ENCODE assay signal across 8 cellular contexts in the genomic region with DNA sequence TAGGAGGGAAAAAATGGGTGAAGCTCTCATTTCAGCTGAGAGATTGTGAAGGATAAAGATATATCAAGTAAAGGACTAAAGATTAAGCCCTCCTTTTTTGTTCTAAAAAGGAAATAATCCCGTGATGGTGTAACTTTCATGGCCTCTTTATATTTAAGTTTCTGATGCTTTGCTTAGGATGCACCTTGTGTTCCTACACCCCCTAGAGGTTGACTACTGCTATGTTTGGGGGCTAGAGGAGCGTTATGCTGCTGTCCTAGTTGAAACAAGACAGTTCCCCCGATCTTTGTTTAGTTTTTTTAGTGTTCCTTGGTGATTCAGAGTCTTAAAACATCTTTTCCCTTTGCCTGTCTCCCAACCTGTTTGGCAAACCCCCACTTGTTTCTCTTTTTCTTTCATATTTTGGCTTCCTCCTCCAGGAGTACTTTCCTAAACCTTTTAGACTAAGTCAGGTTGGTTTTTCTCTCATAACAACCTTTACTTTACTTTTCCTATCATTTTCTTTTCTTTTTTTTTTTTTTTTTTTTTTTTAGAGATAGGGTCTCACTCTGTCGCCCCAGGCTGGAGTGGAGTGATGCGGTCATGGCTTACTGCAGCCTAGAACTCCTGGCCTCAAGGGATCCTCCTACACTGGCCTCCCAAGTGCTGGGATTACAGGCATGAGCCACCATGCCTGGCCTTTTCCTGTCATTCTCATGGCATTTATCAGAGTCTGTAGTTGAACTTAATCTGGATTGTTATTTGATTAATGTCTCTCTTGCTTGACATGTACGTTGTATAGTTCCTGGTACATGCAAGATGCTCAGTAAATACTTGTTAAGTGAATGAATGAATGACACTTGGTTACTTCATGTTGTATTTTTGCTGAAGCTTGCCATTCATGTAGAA. TPM values are rescaled to one million over a fixed set of nuclear protein-coding genes. Genes with fewer than 3 reads are reported as not detected.
DNase-seq lines count a peak whose midpoint lies in the region; ATAC-seq and TF ChIP-seq lines count a peak whose summit lies in the region.

No MANE protein-coding gene starts in this region.

- H3K36me3 Mint-ChIP-seq in activated T-helper 1 cell treated with anti-CD3 and anti-CD28 coated beads, Interleukin-12 subunit alpha, Interleukin-12 subunit beta, Interleukin-2, Interleukin-4 antibody, amounts not matched to agents 30 ng/mL and 10 ng/mL and 1 ng/mL, durations not matched to agents 14 hours and 24 hours and 36 hours (ENCODE audit: low read depth) = peaks cover 28% of the 10 kb centered on the region
- no peaks in the 10 kb centered on the region for H3K36me3 Mint-ChIP-seq in glutamatergic neuron (ENCODE audit: unreplicated experiment)

- intact Hi-C loops in activated T-helper 1 cell treated with anti-CD3 and anti-CD28 coated beads, Interleukin-12 subunit alpha, Interleukin-12 subunit beta, Interleukin-2, Interleukin-4 antibody, amounts not matched to agents 30 ng/mL and 10 ng/mL and 1 ng/mL, durations not matched to agents 14 hours and 24 hours and 36 hours (cut with micrococcal nuclease) = loop anchor here (1.0 to 10.0 kb wide), 4 partner anchors 27 to 259 kb away; partner anchors contain the start of genes LSM14A and PDCD2L

- no peak for ATAC-seq in GM19463 (IDR thresholded peaks at IDR 0.05; ENCODE audit: unreplicated experiment)

- H3K4me1 Mint-ChIP-seq in activated T-helper 1 cell treated with anti-CD3 and anti-CD28 coated beads, Interleukin-12 subunit alpha, Interleukin-12 subunit beta, Interleukin-2, Interleukin-4 antibody, amounts not matched to agents 30 ng/mL and 10 ng/mL and 1 ng/mL, durations not matched to agents 14 hours and 24 hours and 36 hours (ENCODE audit: low read depth) = peaks cover 45% of the 10 kb centered on the region
- peaks cover 12% of the 10 kb centered on the region for H3K4me1 Mint-ChIP-seq in glutamatergic neuron (ENCODE audit: low read depth, unreplicated experiment)

- peak overlapping the region; percentile 74 for H3K27ac Mint-ChIP-seq in activated T-helper 1 cell treated with anti-CD3 and anti-CD28 coated beads, Interleukin-12 subunit alpha, Interleukin-12 subunit beta, Interleukin-2, Interleukin-4 antibody, amounts not matched to agents 30 ng/mL and 10 ng/mL and 1 ng/mL, durations not matched to agents 14 hours and 24 hours and 36 hours
- H3K27ac Mint-ChIP-seq in glutamatergic neuron (ENCODE audit: unreplicated experiment) = no peak overlapping the region

- peak; percentile 22 for DNase-seq in NCI-H2171 treated with DMSO at 0.1 percent for 48 hours (lab: John Stamatoyannopoulos, UW)
- no peak for DNase-seq in NCI-H2171 (lab: John Stamatoyannopoulos, UW)
- DNase-seq in HCEC 1CT = peak; percentile 63
- peak; percentile 50 for DNase-seq in NCI-H69 (lab: John Stamatoyannopoulos, UW)
- DNase-seq in activated T-helper 1 cell treated with anti-CD3 and anti-CD28 coated beads, Interleukin-12 subunit alpha, Interleukin-12 subunit beta, Interleukin-2, Interleukin-4 antibody, amounts not matched to agents 30 ng/mL and 10 ng/mL and 1 ng/mL, durations not matched to agents 14 hours and 24 hours and 36 hours (ENCODE audit: low spot score) = peak; percentile 29
- DNase-seq in glutamatergic neuron = no peak
- DNase-seq in smooth muscle cell of the brain vasculature (ENCODE audit: low read depth, low spot score) = peak; percentile 9

- no peaks in the 10 kb centered on the region for H3K27me3 Mint-ChIP-seq in activated T-helper 1 cell treated with anti-CD3 and anti-CD28 coated beads, Interleukin-12 subunit alpha, Interleukin-12 subunit beta, Interleukin-2, Interleukin-4 antibody, amounts not matched to agents 30 ng/mL and 10 ng/mL and 1 ng/mL, durations not matched to agents 14 hours and 24 hours and 36 hours (ENCODE audit: insufficient read depth)
- H3K27me3 Mint-ChIP-seq in glutamatergic neuron (ENCODE audit: unreplicated experiment) = peaks cover 2% of the 10 kb centered on the region

- peak; percentile 59 for TF ChIP-seq CTCF in glutamatergic neuron (IDR thresholded peaks at IDR 0.05; ENCODE audit: partially characterized antibody, unreplicated experiment)

- H3K4me3 Mint-ChIP-seq in activated T-helper 1 cell treated with anti-CD3 and anti-CD28 coated beads, Interleukin-12 subunit alpha, Interleukin-12 subunit beta, Interleukin-2, Interleukin-4 antibody, amounts not matched to agents 30 ng/mL and 10 ng/mL and 1 ng/mL, durations not matched to agents 14 hours and 24 hours and 36 hours = peak overlapping the region; percentile 98
- peak overlapping the region; percentile 56 for H3K4me3 Mint-ChIP-seq in glutamatergic neuron (ENCODE audit: unreplicated experiment)

- no peaks in the 10 kb centered on the region for H3K9me3 Mint-ChIP-seq in activated T-helper 1 cell treated with anti-CD3 and anti-CD28 coated beads, Interleukin-12 subunit alpha, Interleukin-12 subunit beta, Interleukin-2, Interleukin-4 antibody, amounts not matched to agents 30 ng/mL and 10 ng/mL and 1 ng/mL, durations not matched to agents 14 hours and 24 hours and 36 hours
- H3K9me3 Mint-ChIP-seq in glutamatergic neuron (ENCODE audit: unreplicated experiment) = peaks cover 4% of the 10 kb centered on the region

RNA-seq across cellular contexts. Expression of gene UBA2, which starts 2.8 kb away (rescaled TPM):
- total RNA-seq in activated T-helper 1 cell treated with anti-CD3 and anti-CD28 coated beads, Interleukin-12 subunit alpha, Interleukin-12 subunit beta, Interleukin-2, Interleukin-4 antibody, amounts not matched to agents 30 ng/mL and 10 ng/mL and 1 ng/mL, durations not matched to agents 14 hours and 24 hours and 36 hours = 173 and 175 TPM in 2 replicates
- total RNA-seq in glutamatergic neuron (ENCODE audit: unreplicated experiment) = 92.5 TPM

RNA-seq across cellular contexts. Expression of gene PDCD2L, which starts 26.8 kb away (rescaled TPM):
- 51.3 and 52.3 TPM in 2 replicates for total RNA-seq in activated T-helper 1 cell treated with anti-CD3 and anti-CD28 coated beads, Interleukin-12 subunit alpha, Interleukin-12 subunit beta, Interleukin-2, Interleukin-4 antibody, amounts not matched to agents 30 ng/mL and 10 ng/mL and 1 ng/mL, durations not matched to agents 14 hours and 24 hours and 36 hours
- total RNA-seq in glutamatergic neuron (ENCODE audit: unreplicated experiment) = 15.0 TPM

RNA-seq across cellular contexts. Expression of gene WTIP, which starts 50.6 kb away (rescaled TPM):
- total RNA-seq in activated T-helper 1 cell treated with anti-CD3 and anti-CD28 coated beads, Interleukin-12 subunit alpha, Interleukin-12 subunit beta, Interleukin-2, Interleukin-4 antibody, amounts not matched to agents 30 ng/mL and 10 ng/mL and 1 ng/mL, durations not matched to agents 14 hours and 24 hours and 36 hours = 0.39 and 0.86 TPM in 2 replicates
- total RNA-seq in glutamatergic neuron (ENCODE audit: unreplicated experiment) = 0.17 TPM

Comparison
In these comparisons a context has a peak if more than half of its experiments do, and no peak if none do; other contexts are left out.
1. DNase-seq: peak in NCI-H2171 treated with DMSO at 0.1 percent for 48 hours (single experiment), HCEC 1CT (single experiment), NCI-H69 (single experiment), activated T-helper 1 cell treated with anti-CD3 and anti-CD28 coated beads, Interleukin-12 subunit alpha, Interleukin-12 subunit beta, Interleukin-2, Interleukin-4 antibody, amounts not matched to agents 30 ng/mL and 10 ng/mL and 1 ng/mL, durations not matched to agents 14 hours and 24 hours and 36 hours (single experiment) and smooth muscle cell of the brain vasculature (single experiment); none in NCI-H2171 (single experiment) and glutamatergic neuron (single experiment).